24 cellular contexts compared by ENCODE assay signal in the genomic region with DNA sequence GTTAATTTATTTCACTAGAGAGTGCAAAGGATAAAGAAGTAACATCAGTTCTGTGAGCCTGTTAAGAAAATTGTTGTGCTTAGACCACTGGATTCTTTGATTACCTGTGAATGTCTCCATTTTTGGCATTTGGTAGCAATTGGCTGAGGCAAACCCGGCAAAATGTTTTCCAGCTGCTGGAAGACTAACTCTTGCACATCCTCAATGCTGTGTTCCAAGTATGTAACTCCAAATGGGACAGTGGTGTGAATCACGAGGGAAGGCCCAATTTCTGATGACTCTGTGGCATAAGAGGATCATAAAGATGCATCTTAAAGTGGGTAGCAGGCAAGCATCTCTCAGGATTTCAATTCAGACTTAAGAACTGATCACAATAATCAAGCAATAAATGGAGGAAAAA.
"Had no signal": no experiment of that assay in that cellular context is flagged by ENCODE, and none has a peak within 500 bp of the region (broad histone marks: within the 10 kb centered on the region; RNA-seq: fewer than 3 reads in every experiment).

No MANE protein-coding gene starts in this region.

- FAIRE-seq: astrocyte had no signal

- H3K27me3 Mint-ChIP-seq: activated CD4-positive, alpha-beta T cell treated with anti-CD3 and anti-CD28 coated beads for 36 hours; activated naive CD8-positive, alpha-beta T cell; activated T-helper 17 cell treated with anti-CD3 and anti-CD28 coated beads, Interleukin-2, amount 50 U/mL, for 72 hours had no signal

- ATAC-seq: activated CD4-positive, alpha-beta T cell treated with anti-CD3 and anti-CD28 coated beads for 36 hours; activated T-helper 17 cell treated with anti-CD3 and anti-CD28 coated beads, Interleukin-2, amount 50 U/mL, for 72 hours had no signal

- H3K27me3 ChIP-seq: cardiac muscle cell had no signal

- H3K4me3 ChIP-seq: cardiac muscle cell, PC-9 had no signal

- H3K27ac ChIP-seq: cardiac muscle cell, PC-9, VCaP had no signal

- H3K4me1 Mint-ChIP-seq: activated T-helper 17 cell treated with anti-CD3 and anti-CD28 coated beads, Interleukin-2, amount 50 U/mL, for 72 hours; brain had no signal

- H3K4me3 Mint-ChIP-seq: activated CD4-positive, alpha-beta memory T cell treated with anti-CD3 and anti-CD28 coated beads, Interleukin-2, amount 10 ng/mL, durations not matched to agents 7 days and 5 days; activated CD4-positive, alpha-beta T cell treated with anti-CD3 and anti-CD28 coated beads for 36 hours; activated naive CD4-positive, alpha-beta T cell treated with anti-CD3 and anti-CD28 coated beads for 36 hours; activated naive CD8-positive, alpha-beta T cell; activated T-helper 17 cell treated with anti-CD3 and anti-CD28 coated beads, Interleukin-2, amount 50 U/mL, for 72 hours; brain had no signal

- H3K27ac Mint-ChIP-seq: activated CD4-positive, alpha-beta memory T cell treated with anti-CD3 and anti-CD28 coated beads, Interleukin-2, amount 10 ng/mL, durations not matched to agents 7 days and 5 days; activated CD4-positive, alpha-beta T cell treated with anti-CD3 and anti-CD28 coated beads for 36 hours; activated naive CD4-positive, alpha-beta T cell treated with anti-CD3 and anti-CD28 coated beads for 36 hours; activated naive CD8-positive, alpha-beta T cell; activated T-helper 17 cell treated with anti-CD3 and anti-CD28 coated beads, Interleukin-2, amount 50 U/mL, for 72 hours; brain had no signal

- DNase-seq: activated CD4-positive, alpha-beta memory T cell treated with anti-CD3 and anti-CD28 coated beads, Interleukin-2, amount 10 ng/mL, durations not matched to agents 7 days and 5 days; activated CD4-positive, alpha-beta T cell treated with anti-CD3 and anti-CD28 coated beads for 36 hours; activated CD4-positive, alpha-beta T cell treated with anti-CD3 and anti-CD28 coated beads, Interleukin-2, amount 50 U/mL, for 1 hour; activated gamma-delta T cell; activated naive CD4-positive, alpha-beta T cell treated with anti-CD3 and anti-CD28 coated beads for 36 hours; activated T-cell treated with anti-CD3 and anti-CD28 coated beads for 4 hours; activated T-cell treated with anti-CD3 and anti-CD28 coated beads, Interleukin-2, amount 50 U/mL, for 48 hours; amygdala; KG1; MV-4-11; NCI-H1092 treated with DMSO at 0.1 percent for 48 hours; NCI-H1436; NCI-H1694 treated with DMSO at 0.1 percent for 48 hours; NCI-H2029 treated with DMSO at 0.1 percent for 48 hours; NCI-H446; NCI-H524; PC-9; SIG-M5 had no signal

- H3K4me2 ChIP-seq: PC-9 had no signal

- H2AFZ ChIP-seq: PC-9 had no signal

- H3K36me3 ChIP-seq: cardiac muscle cell had no signal
